8 cellular contexts compared by ENCODE assay signal in genomic region chr10:77636286-77636966, GRCh38. TPM values are rescaled to one million over a fixed set of nuclear protein-coding genes. Genes with fewer than 3 reads are reported as not detected.
DNase-seq lines count a peak whose midpoint lies in the region; ATAC-seq, FAIRE-seq and TF ChIP-seq lines count a peak whose summit lies in the region.

No MANE protein-coding gene starts in this region.

- DNase-seq in GM23338 (ENCODE audit: low spot score) (peak; percentile 58), WTC11 (ENCODE audit: low spot score) (peak; percentile 46), small intestine (no peak), SIG-M5 (lab: John Stamatoyannopoulos, UW) (no peak), NCI-H146 (lab: John Stamatoyannopoulos, UW) (no peak), OCI-M2 (lab: John Stamatoyannopoulos, UW; ENCODE audit: unreplicated experiment) (no peak)

- H3K27me3 Mint-ChIP-seq in GM23338 (ENCODE audit: insufficient read depth, low read depth, poor library complexity), result peaks cover 64% of the 10 kb centered on the region
- peaks cover 75% of the 10 kb centered on the region for H3K27me3 Mint-ChIP-seq in WTC11 (ENCODE audit: low read depth)

- H3K36me3 Mint-ChIP-seq in GM23338 (ENCODE audit: low read depth) (no peaks in the 10 kb centered on the region), WTC11 (no peaks in the 10 kb centered on the region)

- H3K9me3 Mint-ChIP-seq in GM23338, result no peaks in the 10 kb centered on the region; the same call in 2 of the 3 replicates
- H3K9me3 Mint-ChIP-seq in WTC11, result no peaks in the 10 kb centered on the region

- peaks cover 6% of the 10 kb centered on the region; the same call in 1 of the 2 replicates for H4K20me1 ChIP-seq in GM23338 (replicated peaks; ENCODE audit: insufficient read depth)

- FAIRE-seq in small intestine (lab: Jason Lieb, UNC), result no peak

- H3K4me2 ChIP-seq in GM23338, result peak overlapping the region; percentile 94

- H3K9me3 ChIP-seq in small intestine (ENCODE audit: control insufficient read depth, low read depth), result no peaks in the 10 kb centered on the region

- peak overlapping the region; percentile 100 for H2AFZ ChIP-seq in GM23338

- H3K27ac Mint-ChIP-seq in GM23338 (no peak overlapping the region), WTC11 (no peak overlapping the region)

- 5 to 12% (median 5%) methylated on average over 32 to 41 of the region's 41 CpGs for WGBS in small intestine, 3 donors

- H3K79me2 ChIP-seq in GM23338 (replicated peaks; ENCODE audit: insufficient read depth), result peaks cover 11% of the 10 kb centered on the region

- CTCF ChIA-PET in WTC11 (lab: Charles Lee), result interaction anchor here (1.0 to 6.5 kb wide), 10 partner anchors 8 to 471 kb away, joined by 3 to 50 read pairs (median 8); no protein-coding TSS in a partner anchor

- 0 out of 4 replicates have a peak, but pooled peaks of 1 of the 2 experiments have one; percentile 22 for TF ChIP-seq CTCF in GM23338 (conservative IDR thresholded peaks at IDR 0.05; ENCODE audit: low read depth in 2 of 2)
- TF ChIP-seq CTCF in WTC11 (IDR thresholded peaks at IDR 0.05), result no peak

- no peak overlapping the region for H3K27ac ChIP-seq in GM23338 (ENCODE audit: low read depth)
- peak overlapping the region in 1 of 2 donors; percentile 17 for H3K27ac ChIP-seq in small intestine (ENCODE audit: low read depth in 1 of 2, low read length in 1 of 2)

- H3K36me3 ChIP-seq in GM23338 (ENCODE audit: insufficient read depth) (no peaks in the 10 kb centered on the region), small intestine (ENCODE audit: control insufficient read depth in 2 of 2, insufficient read depth in 2 of 2, low read length in 2 of 2) (no peaks in the 10 kb centered on the region)

- H3K27me3 ChIP-seq in GM23338 (ENCODE audit: insufficient read depth) (peaks cover 60% of the 10 kb centered on the region), small intestine (ENCODE audit: control insufficient read depth in 2 of 2, insufficient read depth in 2 of 2, low read length in 2 of 2) (peaks cover 18 to 19% of the 10 kb centered on the region in 2 donors)

- no peaks in the 10 kb centered on the region for H3K9me2 ChIP-seq in GM23338 (ENCODE audit: insufficient read depth)

- H3K4me1 ChIP-seq in GM23338 (ENCODE audit: insufficient read depth) (peaks cover 24% of the 10 kb centered on the region), small intestine (ENCODE audit: control insufficient read depth in 2 of 2, insufficient read depth in 1 of 2, low read depth in 1 of 2, low read length in 1 of 2) (no peaks in the 10 kb centered on the region)

- peaks cover 9% of the 10 kb centered on the region; the same call in 1 of the 2 replicates for H3F3A ChIP-seq in GM23338 (replicated peaks; ENCODE audit: low read depth)

- peak overlapping the region; percentile 91 for H3K4me3 ChIP-seq in GM23338
- peak overlapping the region; percentile 75 for H3K4me3 ChIP-seq in iPS-11a (ENCODE audit: low read depth, low read length)
- peak overlapping the region; percentile 38 to 50 for H3K4me3 ChIP-seq in small intestine (ENCODE audit: low read depth in 1 of 2, low read length in 2 of 2)

- peak; percentile 38 for ATAC-seq in GM23338
- ATAC-seq in WTC11, result peak; percentile 10
- no peak for ATAC-seq in HG03342 (IDR thresholded peaks at IDR 0.05; ENCODE audit: unreplicated experiment)

- peak overlapping the region; percentile 93 for H3K4me3 Mint-ChIP-seq in GM23338
- H3K4me3 Mint-ChIP-seq in WTC11, result peak overlapping the region; percentile 98

- POLR2A ChIA-PET in WTC11 (lab: Charles Lee), result interaction anchor here (1.2 kb wide), 1 partner anchor 250 kb away, joined by 3 read pairs; no protein-coding TSS in a partner anchor

- H3K4me1 Mint-ChIP-seq in GM23338, result peaks cover 26% of the 10 kb centered on the region; the same call in 2 of the 3 replicates
- H3K4me1 Mint-ChIP-seq in WTC11, result peaks cover 28% of the 10 kb centered on the region

TF ChIP-seq in GM23338, 12 proteins besides CTCF, POLR2A, EP300 and RAD21 (continues in another document):
- TF ChIP-seq JUNB (IDR thresholded peaks at IDR 0.05; ENCODE audit: unreplicated experiment), result no peak
- TF ChIP-seq ZNF114 (CRISPR knock-in tag; IDR thresholded peaks at IDR 0.05), result no peak
- TF ChIP-seq ETS1 (IDR thresholded peaks at IDR 0.05), result no peak
- no peak for TF ChIP-seq STAT1 (IDR thresholded peaks at IDR 0.05; ENCODE audit: unreplicated experiment)
- no peak for TF ChIP-seq CREB1 (CRISPR knock-in tag; IDR thresholded peaks at IDR 0.05; ENCODE audit: low read depth)
- no peak for TF ChIP-seq NANOG (IDR thresholded peaks at IDR 0.05; ENCODE audit: borderline replicate concordance)
- TF ChIP-seq EZH2phosphoT487 (IDR thresholded peaks at IDR 0.05; ENCODE audit: unreplicated experiment), result no peak
- no peak for TF ChIP-seq ZNF331 (CRISPR knock-in tag; IDR thresholded peaks at IDR 0.05; ENCODE audit: low read depth)
- no peak for TF ChIP-seq EZH2 (IDR thresholded peaks at IDR 0.05; ENCODE audit: low read depth, unreplicated experiment)
- TF ChIP-seq POLR2AphosphoS5 (IDR thresholded peaks at IDR 0.05; ENCODE audit: low read depth), result no peak

TF ChIP-seq in WTC11, 78 proteins besides CTCF, POLR2A, EP300 and RAD21:
- peak; percentile 32; the same call in 1 of the 2 replicates for TF ChIP-seq MAX (CRISPR knock-in tag; IDR thresholded peaks at IDR 0.05)
- TF ChIP-seq ZNF512 (CRISPR knock-in tag; IDR thresholded peaks at IDR 0.05; ENCODE audit: borderline replicate concordance), result no peak

RNA-seq across cellular contexts. Expression of gene KCNMA1, which starts 1.2 kb away (rescaled TPM):
- total RNA-seq in GM23338 (2014; rRNA removed; shearing (Covaris generic)), result 8.2 and 8.9 TPM in 2 replicates
- polyA plus RNA-seq in GM23338 (2016; fragmentation: Nextera tagmentation; extraction: Ambion mirVana) (8.7 and 9.0 TPM in 2 replicates), small intestine (1 to 10 TPM; 2.7 to 8.6 (median 6.9) TPM)
- 4.1 to 7.3 TPM (median 5.3 TPM) in 3 replicates for total RNA-seq in WTC11 (2021)

Comparison
In these comparisons a context has a peak if more than half of its experiments do, and no peak if none do; other contexts are left out.
1. DNase-seq: peak in GM23338 (single experiment) and WTC11 (single experiment); none in small intestine (single experiment), SIG-M5 (single experiment), NCI-H146 (single experiment) and OCI-M2 (single experiment).
2. Peak in every context shown above with its lines, with median percentiles within 50 percentile points of each other: H3K4me3 ChIP-seq.